Comparison of ENCODE assay signal across 20 cellular contexts in the genomic region with DNA sequence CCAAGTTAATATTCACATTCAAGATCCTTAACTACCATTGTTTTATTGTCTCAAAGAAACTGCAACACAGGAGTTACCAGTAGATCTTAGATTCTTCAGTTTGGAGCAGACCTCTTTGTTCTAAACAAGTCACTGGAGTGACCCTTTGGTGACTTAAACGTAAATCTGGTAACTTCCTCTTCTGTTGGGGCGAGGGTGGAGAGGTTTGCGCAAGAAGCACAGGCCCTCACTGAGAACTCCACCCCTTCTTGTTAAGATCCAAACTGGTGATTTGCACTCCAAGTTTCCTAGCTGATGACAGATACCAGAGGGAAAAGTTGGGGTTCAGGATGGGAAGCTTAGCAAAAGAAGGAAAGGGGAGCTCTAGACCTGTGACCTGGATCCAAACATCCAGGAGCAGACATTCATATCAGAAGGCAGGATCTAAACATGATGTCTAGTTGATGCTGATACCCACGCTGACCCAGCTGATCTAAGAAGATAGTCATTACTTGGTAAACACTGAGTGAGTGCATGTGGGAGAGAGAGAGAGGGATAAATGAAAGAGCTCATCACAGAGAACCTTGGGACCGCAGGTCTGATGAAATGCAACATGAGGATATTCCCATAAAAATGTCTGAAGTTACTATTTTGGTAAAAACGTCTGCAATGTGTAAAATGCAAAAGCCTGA.
DNase-seq lines count a peak whose midpoint lies in the region; ATAC-seq, FAIRE-seq and TF ChIP-seq lines count a peak whose summit lies in the region.
"Had no signal": no experiment of that assay in that cellular context is flagged by ENCODE, and none has a peak within 500 bp of the region (broad histone marks: within the 10 kb centered on the region; RNA-seq: fewer than 3 reads in every experiment).

No MANE protein-coding gene starts in this region.

- peaks cover 16% of the 10 kb centered on the region for H3K4me1 ChIP-seq in mucosa of descending colon (ENCODE audit: low read depth)
- H3K4me1 ChIP-seq: prostate gland had no signal

- H3K4me3 Mint-ChIP-seq in activated T-cell treated with anti-CD3 and anti-CD28 coated beads, Interleukin-2, amount 50 U/mL, for 72 hours, result no peak overlapping the region
- H3K4me3 Mint-ChIP-seq: activated naive CD8-positive, alpha-beta T cell had no signal

- no peaks in the 10 kb centered on the region for H3K36me3 Mint-ChIP-seq in activated T-cell treated with anti-CD3 and anti-CD28 coated beads, Interleukin-2, amount 50 U/mL, for 72 hours (ENCODE audit: insufficient read depth in 2 of 2)

- no peaks in the 10 kb centered on the region for H3K4me1 Mint-ChIP-seq in activated T-cell treated with anti-CD3 and anti-CD28 coated beads, Interleukin-2, amount 50 U/mL, for 72 hours (ENCODE audit: low read depth)

- no peaks in the 10 kb centered on the region for H3K9me3 ChIP-seq in mucosa of descending colon
- H3K9me3 ChIP-seq: prostate gland, stomach, transverse colon had no signal

- TF ChIP-seq CTCF in D721Med (IDR thresholded peaks at IDR 0.05; ENCODE audit: insufficient read depth, missing control alignments), result no peak
- TF ChIP-seq CTCF in mucosa of descending colon (IDR thresholded peaks at IDR 0.05), result no peak
- TF ChIP-seq CTCF in omental fat pad (IDR thresholded peaks at IDR 0.05), result no peak

- intact Hi-C loops in mucosa of descending colon (cut with DNase I, micrococcal nuclease), result no loop called here

- DNase-seq in D721Med (ENCODE audit: insufficient read length, low spot score) (no peak), MV-4-11 (lab: John Stamatoyannopoulos, UW) (peak; percentile 88), amniotic epithelial cell (ENCODE audit: low read depth) (peak; percentile 90), mucosa of descending colon (peak in 1 of 3 donors; percentile 12), omental fat pad (ENCODE audit: low spot score) (no peak), NCI-H524 (lab: John Stamatoyannopoulos, UW) (no peak), NCI-H1436 (lab: John Stamatoyannopoulos, UW) (no peak)
- DNase-seq in activated T-cell treated with anti-CD3 and anti-CD28 coated beads, Interleukin-2, amount 50 U/mL, for 72 hours, result no peak
- DNase-seq: activated CD4-positive, alpha-beta T cell treated with anti-CD3 and anti-CD28 coated beads for 4 hours; DMS79 treated with DMSO at 0.1 percent for 48 hours; head of caudate nucleus; NCI-H187 treated with DMSO at 0.1 percent for 48 hours; small intestine; stimulated activated CD4-positive, alpha-beta T cell treated with anti-CD3 and anti-CD28 coated beads, Interleukin-2, amount 100 ng/mL, for 48 hours; stomach; transverse colon had no signal

- peak; percentile 45 for ATAC-seq in mucosa of descending colon
- no peak for ATAC-seq in omental fat pad (ENCODE audit: low FRiP score)
- ATAC-seq in activated T-cell treated with anti-CD3 and anti-CD28 coated beads, Interleukin-2, amount 50 U/mL, for 72 hours (replicated peaks in 1 of 2), result no peak
- ATAC-seq: HCT116, left lobe of liver had no signal

- peaks cover 24% of the 10 kb centered on the region for H3K27me3 Mint-ChIP-seq in activated T-cell treated with anti-CD3 and anti-CD28 coated beads, Interleukin-2, amount 50 U/mL, for 72 hours (ENCODE audit: low read depth)

- H3K36me3 ChIP-seq in mucosa of descending colon (ENCODE audit: low read depth), result no peaks in the 10 kb centered on the region
- H3K36me3 ChIP-seq: prostate gland, stomach, transverse colon had no signal

- peak; percentile 89 for FAIRE-seq in D721Med (lab: Jason Lieb, UNC)
- FAIRE-seq: small intestine had no signal

- no peak overlapping the region for H3K4me3 ChIP-seq in mucosa of descending colon
- H3K4me3 ChIP-seq: prostate gland, stomach, transverse colon had no signal

- no peaks in the 10 kb centered on the region for H3K9me3 Mint-ChIP-seq in activated T-cell treated with anti-CD3 and anti-CD28 coated beads, Interleukin-2, amount 50 U/mL, for 72 hours

- no peak overlapping the region for H3K27ac Mint-ChIP-seq in activated T-cell treated with anti-CD3 and anti-CD28 coated beads, Interleukin-2, amount 50 U/mL, for 72 hours
- H3K27ac Mint-ChIP-seq: activated naive CD8-positive, alpha-beta T cell had no signal

Comparison
In these comparisons a context has a peak if more than half of its experiments do, and no peak if none do; other contexts are left out.
1. DNase-seq: peak in MV-4-11 (single experiment) and amniotic epithelial cell (single experiment); none in D721Med (single experiment), omental fat pad (single experiment), NCI-H524 (0 of 2), NCI-H1436 (single experiment) and activated T-cell treated with anti-CD3 and anti-CD28 coated beads, Interleukin-2, amount 50 U/mL, for 72 hours (0 of 2).